ENCODE assay signal across 29 cellular contexts in genomic region chr20:18266282-18266681, GRCh38. TPM values are rescaled to one million over a fixed set of nuclear protein-coding genes. Genes with fewer than 3 reads are reported as not detected.
DNase-seq lines count a peak whose midpoint lies in the region; ATAC-seq, FAIRE-seq and TF ChIP-seq lines count a peak whose summit lies in the region.
"Had no signal": no experiment of that assay in that cellular context is flagged by ENCODE, and none has a peak within 500 bp of the region (broad histone marks: within the 10 kb centered on the region; RNA-seq: fewer than 3 reads in every experiment).

No MANE protein-coding gene starts in this region.

- FAIRE-seq in HepG2 (lab: Jason Lieb, UNC) (no peak), K562 (lab: Jason Lieb, UNC) (no peak)
- FAIRE-seq: GM12878, GM12892, GM18507, GM19239 had no signal

- TF ChIP-seq CTCF in HepG2 (CRISPR knock-in tag; IDR thresholded peaks at IDR 0.05) (no peak), right lobe of liver (IDR thresholded peaks at IDR 0.05) (no peak), K562 (IDR thresholded peaks at IDR 0.05 in 2 of 3, conservative IDR thresholded peaks at IDR 0.05 in 1 of 3; ENCODE audit: insufficient read depth in 2 of 3, low read depth in 1 of 3, low read length in 3 of 3) (no peak), endothelial cell (IDR thresholded peaks at IDR 0.05; ENCODE audit: unreplicated experiment) (no peak)

- H3K27ac ChIP-seq in HepG2 (ENCODE audit: extremely low read length, insufficient read depth, low read length), result no peak overlapping the region
- H3K27ac ChIP-seq in right lobe of liver, result no peak overlapping the region
- no peak overlapping the region for H3K27ac ChIP-seq in K562 (ENCODE audit: extremely low read depth, low read depth, low read length)
- H3K27ac ChIP-seq: 22Rv1, BLaER1 had no signal

- H3K27me3 Mint-ChIP-seq in endothelial cell (ENCODE audit: unreplicated experiment), result peaks cover 4% of the 10 kb centered on the region

- H3K4me2 ChIP-seq in HepG2 (ENCODE audit: low read depth, low read length) (no peak overlapping the region), K562 (ENCODE audit: insufficient read depth, low read length) (no peak overlapping the region)
- H3K4me2 ChIP-seq: BLaER1 had no signal

- CTCF ChIA-PET in HepG2 (lab: Yijun Ruan, JAX; ENCODE audit: low intra/inter-chr PET ratio, low total read pairs) (no interaction called here), K562 (lab: Yijun Ruan, JAX; ENCODE audit: low intra/inter-chr PET ratio) (no interaction called here)

- TF ChIP-seq EP300 in HepG2 (IDR thresholded peaks at IDR 0.05; ENCODE audit: low read depth in 2 of 2, low read length in 2 of 2) (no peak), HepG2 (CRISPR knock-in tag; IDR thresholded peaks at IDR 0.05; ENCODE audit: borderline replicate concordance) (no peak), Ishikawa (IDR thresholded peaks at IDR 0.05; ENCODE audit: borderline replicate concordance) (no peak), K562 (IDR thresholded peaks at IDR 0.05; ENCODE audit: low read length) (no peak)

- TF ChIP-seq RAD21 in HepG2 (CRISPR knock-in tag; IDR thresholded peaks at IDR 0.05), result no peak
- no peak for TF ChIP-seq RAD21 in Ishikawa (IDR thresholded peaks at IDR 0.05; ENCODE audit: low read depth)
- TF ChIP-seq RAD21 in K562 (CRISPR knock-in tag; conservative IDR thresholded peaks at IDR 0.05 in 1 of 2, IDR thresholded peaks at IDR 0.05 in 1 of 2), result no peak

- intact Hi-C loops in HepG2 (cut with micrococcal nuclease; ENCODE audit: unreplicated experiment), result no loop called here
- intact Hi-C loops in right lobe of liver (cut with DNase I), result no loop called here
- intact Hi-C loops in K562 (cut with micrococcal nuclease), result no loop called here

- ATAC-seq in HepG2 (no peak), right lobe of liver (no peak), K562 (no peak)
- no peak for ATAC-seq in activated naive CD4-positive, alpha-beta T cell treated with anti-CD3 and anti-CD28 coated beads, Interleukin-2, amount 50 U/mL, for 72 hours
- ATAC-seq: GM12878 had no signal

- POLR2A ChIA-PET in HepG2 (lab: Yijun Ruan, JAX), result no interaction called here
- POLR2A ChIA-PET in K562 (lab: Yijun Ruan, JAX), result no interaction called here

- H3K27me3 ChIP-seq in HepG2 (ENCODE audit: control insufficient read depth in 1 of 2, insufficient read depth in 2 of 2, low read length in 2 of 2) (peaks cover 0 to 12% of the 10 kb centered on the region in 2 experiments; a peak in 3 of 5 replicates), right lobe of liver (no peaks in the 10 kb centered on the region), K562 (ENCODE audit: control insufficient read depth in 2 of 2, insufficient read depth in 2 of 2, low read length in 2 of 2) (peaks cover 0 to 12% of the 10 kb centered on the region in 2 experiments; a peak in 4 of 5 replicates)
- H3K27me3 ChIP-seq: BLaER1 had no signal

- H3K9me3 ChIP-seq in HepG2 (ENCODE audit: low read length) (no peaks in the 10 kb centered on the region), right lobe of liver (no peaks in the 10 kb centered on the region), K562 (replicated peaks; ENCODE audit: control insufficient read depth, insufficient read depth, low read depth, low read length) (no peaks in the 10 kb centered on the region)
- H3K9me3 ChIP-seq: BE2C, BLaER1 had no signal

- no peak overlapping the region for H3K4me3 Mint-ChIP-seq in endothelial cell (ENCODE audit: unreplicated experiment)
- H3K4me3 Mint-ChIP-seq: CD14-positive monocyte; CD4-positive, alpha-beta memory T cell; CD4-positive, CD25-positive, alpha-beta regulatory T cell; CD8-positive, alpha-beta memory T cell had no signal

- H2AFZ ChIP-seq in HepG2 (ENCODE audit: low read length) (no peak overlapping the region), K562 (ENCODE audit: low read depth, low read length) (no peak overlapping the region)

- H3K79me2 ChIP-seq in HepG2 (ENCODE audit: insufficient read depth, low read length) (no peaks in the 10 kb centered on the region), K562 (ENCODE audit: control insufficient read depth, insufficient read depth, low read length) (no peaks in the 10 kb centered on the region)

- H3K9me3 Mint-ChIP-seq in endothelial cell (ENCODE audit: unreplicated experiment), result no peaks in the 10 kb centered on the region
- H3K9me3 Mint-ChIP-seq in activated naive CD4-positive, alpha-beta T cell treated with anti-CD3 and anti-CD28 coated beads, Interleukin-2, amount 50 U/mL, for 72 hours, result no peaks in the 10 kb centered on the region
- H3K9me3 Mint-ChIP-seq: CD14-positive monocyte; CD4-positive, alpha-beta memory T cell; CD4-positive, CD25-positive, alpha-beta regulatory T cell; CD8-positive, alpha-beta memory T cell had no signal

- no TSS peak for BruUV-seq in HepG2 (replicated peaks; lab: Mats Ljungman, UMichigan)
- no TSS peak for BruUV-seq in K562 (replicated peaks; lab: Mats Ljungman, UMichigan)

- DNase-seq in HepG2 (ENCODE audit: low spot score) (no peak), right lobe of liver (no peak), K562 (ENCODE audit: extremely low read depth in 1 of 4, low spot score in 3 of 4) (no peak), endothelial cell (ENCODE audit: low spot score) (no peak), superior temporal gyrus (ENCODE audit: extremely low spot score) (no peak), Kasumi-1 (lab: John Stamatoyannopoulos, UW) (no peak)
- DNase-seq in activated naive CD4-positive, alpha-beta T cell treated with anti-CD3 and anti-CD28 coated beads, Interleukin-2, amount 50 U/mL, for 72 hours (ENCODE audit: low spot score in 2 of 2), result no peak
- DNase-seq: ACHN; BE2C; C1 segment of cervical spinal cord; CD4-positive, alpha-beta memory T cell; CD4-positive, CD25-positive, alpha-beta regulatory T cell; CD8-positive, alpha-beta memory T cell; COR-L47; DMS 273 treated with DMSO at 0.1 percent for 48 hours; DMS153; DMS53; DMS79; DND-41; EL; GDM1 had no signal

- H3K9ac ChIP-seq in HepG2 (ENCODE audit: insufficient read depth, low read depth, low read length) (no peak overlapping the region), K562 (ENCODE audit: insufficient read depth in 1 of 2, low read depth in 2 of 2, low read length in 2 of 2) (no peak overlapping the region)
- H3K9ac ChIP-seq: BLaER1 had no signal

- no peak overlapping the region for H3K4me3 ChIP-seq in HepG2 (replicated peaks in 1 of 3; ENCODE audit: insufficient read depth in 1 of 3, low read depth in 2 of 3, low read length in 3 of 3)
- no peak overlapping the region for H3K4me3 ChIP-seq in right lobe of liver
- H3K4me3 ChIP-seq in K562, result no peak overlapping the region
- H3K4me3 ChIP-seq: BLaER1, GM12878 had no signal

- H3K36me3 ChIP-seq in HepG2 (replicated peaks in 1 of 2; ENCODE audit: control insufficient read depth in 1 of 2, insufficient read depth in 2 of 2, low read length in 2 of 2) (no peaks in the 10 kb centered on the region), right lobe of liver (no peaks in the 10 kb centered on the region), K562 (ENCODE audit: control insufficient read depth, insufficient read depth, low read length) (no peaks in the 10 kb centered on the region)
- H3K36me3 ChIP-seq: BE2C, BLaER1 had no signal

- no peaks in the 10 kb centered on the region for H3K36me3 Mint-ChIP-seq in endothelial cell (ENCODE audit: low read depth, unreplicated experiment)
- H3K36me3 Mint-ChIP-seq in activated naive CD4-positive, alpha-beta T cell treated with anti-CD3 and anti-CD28 coated beads, Interleukin-2, amount 50 U/mL, for 72 hours, result no peaks in the 10 kb centered on the region
- H3K36me3 Mint-ChIP-seq: CD14-positive monocyte; CD4-positive, alpha-beta memory T cell; CD4-positive, CD25-positive, alpha-beta regulatory T cell; CD8-positive, alpha-beta memory T cell had no signal

- 16% methylated on average over 5 of the region's 5 CpGs for WGBS in HepG2 (ENCODE audit: low lambda C conversion rate)
- WGBS in right lobe of liver (ENCODE audit: insufficient coverage, low coverage, low lambda C conversion rate, missing lambda C conversion rate), result 74% methylated on average over 5 of the region's 5 CpGs
- WGBS in K562 (ENCODE audit: insufficient coverage, low coverage, missing lambda C conversion rate), result 0% methylated on average over 2 of the region's 5 CpGs

- H3K27ac Mint-ChIP-seq in endothelial cell (ENCODE audit: unreplicated experiment), result peak overlapping the region; percentile 30
- H3K27ac Mint-ChIP-seq in activated naive CD4-positive, alpha-beta T cell treated with anti-CD3 and anti-CD28 coated beads, Interleukin-2, amount 50 U/mL, for 72 hours, result no peak overlapping the region
- H3K27ac Mint-ChIP-seq: CD14-positive monocyte; CD4-positive, alpha-beta memory T cell; CD4-positive, CD25-positive, alpha-beta regulatory T cell; CD8-positive, alpha-beta memory T cell had no signal

- peaks cover 40% of the 10 kb centered on the region for H3K4me1 Mint-ChIP-seq in endothelial cell (ENCODE audit: unreplicated experiment)
- H3K4me1 Mint-ChIP-seq: CD14-positive monocyte; CD4-positive, CD25-positive, alpha-beta regulatory T cell had no signal

- H3K4me1 ChIP-seq in HepG2 (ENCODE audit: insufficient read depth, low read length) (0 out of 2 replicates have a peak, but pooled peaks cover 12% of the 10 kb centered on the region), right lobe of liver (no peaks in the 10 kb centered on the region), K562 (replicated peaks in 1 of 2; ENCODE audit: control insufficient read depth in 2 of 2, insufficient read depth in 2 of 2, low read length in 2 of 2) (no peaks in the 10 kb centered on the region)
- H3K4me1 ChIP-seq: BE2C, BLaER1 had no signal

- TF ChIP-seq POLR2A in HepG2 (IDR thresholded peaks at IDR 0.05; ENCODE audit: insufficient read depth in 1 of 2, low read depth in 2 of 2, low read length in 2 of 2) (no peak), right lobe of liver (IDR thresholded peaks at IDR 0.05) (no peak), K562 (conservative IDR thresholded peaks at IDR 0.05) (no peak)

- H3K9me1 ChIP-seq in K562 (ENCODE audit: control insufficient read depth, insufficient read depth, low read length), result no peaks in the 10 kb centered on the region

- in situ Hi-C loops in HepG2 (cut with HindIII; ENCODE audit: extremely low pct_ligation_motif_present, low pct_unique_long_range_greater_than_20kb), result loop anchor here (25.0 kb wide), 1 partner anchor 204 kb away; the partner anchor contains the start of gene OVOL2
- in situ Hi-C loops in K562 (cut with MboI), result no loop called here

- H4K20me1 ChIP-seq in HepG2 (ENCODE audit: insufficient read depth, low read length), result no peaks in the 10 kb centered on the region
- H4K20me1 ChIP-seq in K562 (replicated peaks; ENCODE audit: control insufficient read depth, insufficient read depth, low read length), result no peaks in the 10 kb centered on the region
- H4K20me1 ChIP-seq: BLaER1 had no signal

RNA-seq across cellular contexts. Expression of gene ZNF133, which starts 22.0 kb away (rescaled TPM):
- 25.9 and 26.7 TPM in 2 replicates for total RNA-seq in HepG2 (2016; rRNA removed; fragmentation: Illumina TruSeq; extraction: Trizol)
- 20.4 and 21.1 TPM in 2 replicates for total RNA-seq in HepG2 (2016; cell fraction: cytosol; rRNA removed; fragmentation: Illumina TruSeq; extraction: Trizol; ENCODE audit: low read depth)
- total RNA-seq in HepG2 (2016; cell fraction: insoluble cytoplasmic fraction; rRNA removed; fragmentation: Illumina TruSeq; extraction: Trizol), result 26.5 and 28.9 TPM in 2 replicates
- total RNA-seq in HepG2 (2016; cell fraction: membrane; rRNA removed; fragmentation: Illumina TruSeq; extraction: Trizol), result 14.9 and 18.4 TPM in 2 replicates
- 34.7 and 40.8 TPM in 2 replicates for total RNA-seq in HepG2 (2016; cell fraction: nucleus; rRNA removed; fragmentation: Illumina TruSeq; extraction: Trizol)
- polyA plus RNA-seq in HepG2 (2011; rRNA removed), result 23.5 and 27.2 TPM in 2 replicates
- polyA plus RNA-seq in HepG2 (2011; cell fraction: cytosol; rRNA removed), result 16.3 and 20.3 TPM in 2 replicates
- polyA plus RNA-seq in HepG2 (2011; cell fraction: nucleus; rRNA removed), result 66.0 and 71.0 TPM in 2 replicates
- 14.2 and 16.6 TPM in 2 replicates for polyA plus RNA-seq in HepG2 (2012)
- polyA plus RNA-seq in HepG2 (2016; cell fraction: cytosol; fragmentation: Illumina TruSeq; extraction: Trizol; ENCODE audit: low read depth), result 2.1 and 2.4 TPM in 2 replicates
- 16.5 and 16.7 TPM in 2 replicates for polyA plus RNA-seq in HepG2 (2016; cell fraction: insoluble cytoplasmic fraction; fragmentation: Illumina TruSeq; extraction: Trizol; ENCODE audit: low read depth)
- 5.2 and 5.4 TPM in 2 replicates for polyA plus RNA-seq in HepG2 (2016; cell fraction: membrane; fragmentation: Illumina TruSeq; extraction: Trizol; ENCODE audit: low read depth)
- 69.3 and 73.3 TPM in 2 replicates for polyA plus RNA-seq in HepG2 (2016; cell fraction: nucleus; fragmentation: Illumina TruSeq; extraction: Trizol; ENCODE audit: insufficient read depth, low read depth)
- 7.4 and 27.1 TPM in 2 replicates for polyA minus RNA-seq in HepG2 (2011; rRNA and poly(A)+ RNA removed; ENCODE audit: low replicate concordance)
- 10.5 and 10.6 TPM in 2 replicates for polyA minus RNA-seq in HepG2 (2011; cell fraction: cytosol; rRNA and poly(A)+ RNA removed)
- polyA minus RNA-seq in HepG2 (2011; cell fraction: nucleus; rRNA and poly(A)+ RNA removed), result 25.5 and 34.3 TPM in 2 replicates
- 1 to 10 TPM; 2.5 to 6.1 (median 4.8) TPM for total RNA-seq in right lobe of liver
- total RNA-seq in K562 (2011; cell fraction: chromatin; rRNA removed; ENCODE audit: low replicate concordance), result 12.9 and 15.4 TPM in 2 replicates
- total RNA-seq in K562 (2011; cell fraction: nucleolus; rRNA removed), result 7.0 and 9.7 TPM in 2 replicates
- total RNA-seq in K562 (2011; cell fraction: nucleoplasm; rRNA removed), result 6.6 and 9.9 TPM in 2 replicates
- 4.4 TPM in 2 replicates for total RNA-seq in K562 (2014; rRNA removed)
- total RNA-seq in K562 (2014; rRNA removed; fragmentation: Illumina TruSeq; extraction: Trizol), result 4.9 and 5.2 TPM in 2 replicates
- total RNA-seq in K562 (2015; rRNA removed; fragmentation: Illumina TruSeq; extraction: Trizol), result 3.8 and 5.7 TPM in 2 replicates
- total RNA-seq in K562 (2021), result 3.7 and 5.1 TPM in 2 replicates
- polyA plus RNA-seq in K562 (2011; rRNA removed), result 6.5 and 7.1 TPM in 2 replicates
- 6.0 and 6.3 TPM in 2 replicates for polyA plus RNA-seq in K562 (2011; cell fraction: cytosol; rRNA removed)
- 21.9 and 28.6 TPM in 2 replicates for polyA plus RNA-seq in K562 (2011; cell fraction: nucleus; rRNA removed)
- 3.4 and 5.5 TPM in 2 replicates for polyA plus RNA-seq in K562 (2012)
- 4.1 and 5.1 TPM in 2 replicates for polyA plus RNA-seq in K562 (2014; fragmentation: Illumina TruSeq; extraction: Trizol)
- 1 to 10 TPM; 1.1 to 3.5 TPM for polyA plus RNA-seq in K562 (2014; fragmentation: Nextera tagmentation; extraction: Ambion mirVana)
- 3.3 and 3.4 TPM in 2 replicates for polyA plus RNA-seq in K562 (2014; rRNA removed)
- polyA minus RNA-seq in K562 (2011; rRNA and poly(A)+ RNA removed), result 9.4 and 10.3 TPM in 2 replicates
- 1.6 and 3.1 TPM in 2 replicates for polyA minus RNA-seq in K562 (2011; cell fraction: cytosol; rRNA and poly(A)+ RNA removed)
- 8.2 and 10.1 TPM in 2 replicates for polyA minus RNA-seq in K562 (2011; cell fraction: nucleus; rRNA and poly(A)+ RNA removed)
- 14.1 TPM for total RNA-seq in endothelial cell (ENCODE audit: unreplicated experiment)
- 1 to 10 TPM; 4.7 to 9.9 TPM for total RNA-seq in activated naive CD4-positive, alpha-beta T cell treated with anti-CD3 and anti-CD28 coated beads, Interleukin-2, amount 50 U/mL, for 72 hours

Comparison
In these comparisons a context has a peak if more than half of its experiments do, and no peak if none do; other contexts are left out.
1. Of the 241 proteins assayed by ChIP-seq in both HepG2 and K562: peak only in HepG2: none; only in K562: MAFG; in both: MAFF and MAFK; in neither: 238.